In genomic region chr17:28928061-28928460, GRCh38 we compare ENCODE assay signal across 12 cellular contexts. TPM values are rescaled to one million over a fixed set of nuclear protein-coding genes. Genes with fewer than 3 reads are reported as not detected.
DNase-seq lines count a peak whose midpoint lies in the region; ATAC-seq and TF ChIP-seq lines count a peak whose summit lies in the region.
"Had no signal": no experiment of that assay in that cellular context is flagged by ENCODE, and none has a peak within 500 bp of the region (broad histone marks: within the 10 kb centered on the region; RNA-seq: fewer than 3 reads in every experiment).

No MANE protein-coding gene starts in this region.

- peaks cover 47 to 92% of the 10 kb centered on the region in 2 experiments for H3K79me1 ChIP-seq in IMR-90 (ENCODE audit: low read depth in 1 of 2, low read length in 2 of 2)

- H3K4ac ChIP-seq in IMR-90 (ENCODE audit: low read depth, low read length), result no peak overlapping the region

- ATAC-seq in IMR-90 (ENCODE audit: low read depth), result no peak
- ATAC-seq in activated CD8-positive, alpha-beta T cell treated with anti-CD3 and anti-CD28 coated beads for 36 hours, result peak; percentile 78
- ATAC-seq in foreskin keratinocyte, result peak; percentile 35
- ATAC-seq in HG03045 (IDR thresholded peaks at IDR 0.05; ENCODE audit: unreplicated experiment), result no peak
- ATAC-seq: body of pancreas had no signal

- no peak overlapping the region for H2BK120ac ChIP-seq in IMR-90 (ENCODE audit: low read depth, low read length)

- H3K23ac ChIP-seq in IMR-90 (ENCODE audit: low read depth, low read length), result no peak overlapping the region

- H4K91ac ChIP-seq in IMR-90 (ENCODE audit: insufficient read depth, low read depth, low read length), result no peak overlapping the region

- H2BK15ac ChIP-seq in IMR-90 (ENCODE audit: low read depth, low read length), result no peak overlapping the region

- H3K27me3 ChIP-seq in BLaER1 treated with 17β-estradiol and CSF1 and Interleukin-3, amounts not matched to agents 10 nM and 100 nM, result no peaks in the 10 kb centered on the region
- no peaks in the 10 kb centered on the region for H3K27me3 ChIP-seq in IMR-90 (ENCODE audit: control insufficient read depth, insufficient read depth, low read length)
- no peaks in the 10 kb centered on the region for H3K27me3 ChIP-seq in foreskin keratinocyte
- H3K27me3 ChIP-seq: body of pancreas had no signal

- peaks cover 7% of the 10 kb centered on the region for H3K9me3 Mint-ChIP-seq in activated CD8-positive, alpha-beta T cell treated with anti-CD3 and anti-CD28 coated beads for 36 hours

- H2AK5ac ChIP-seq in IMR-90 (ENCODE audit: low read depth, low read length), result no peak overlapping the region

- H4K8ac ChIP-seq in IMR-90 (ENCODE audit: low read depth in 2 of 2, low read length in 2 of 2), result no peak overlapping the region

- H3K36me3 Mint-ChIP-seq in activated CD8-positive, alpha-beta T cell treated with anti-CD3 and anti-CD28 coated beads for 36 hours (ENCODE audit: low read depth), result peaks cover 73% of the 10 kb centered on the region

- 100% methylated on average over 1 of the region's 2 CpGs; no CpG with 5 or more reads in 1 of the 2 experiments for WGBS in IMR-90 (ENCODE audit: extremely low coverage in 2 of 2, insufficient read length in 1 of 2), 2 experiments

- no peak overlapping the region for H3K18ac ChIP-seq in IMR-90 (ENCODE audit: low read depth, low read length)

- no peak overlapping the region for H2AFZ ChIP-seq in IMR-90 (replicated peaks; ENCODE audit: low read length, poor library complexity)

- DNase-seq in IMR-90 (peak; percentile 48), foreskin keratinocyte (no peak), superior temporal gyrus (ENCODE audit: extremely low spot score) (no peak), NCI-H187 (lab: John Stamatoyannopoulos, UW) (no peak), G401 (ENCODE audit: low spot score) (no peak)
- peak; percentile 66 for DNase-seq in activated CD8-positive, alpha-beta T cell treated with anti-CD3 and anti-CD28 coated beads for 36 hours
- DNase-seq: body of pancreas, NCI-H2081 treated with DMSO at 0.1 percent for 48 hours, small intestine had no signal

- H3K4me3 Mint-ChIP-seq in activated CD8-positive, alpha-beta T cell treated with anti-CD3 and anti-CD28 coated beads for 36 hours, result no peak overlapping the region

- H3K14ac ChIP-seq in IMR-90 (replicated peaks; ENCODE audit: low read depth, low read length), result no peak overlapping the region

- no peak overlapping the region for H2BK5ac ChIP-seq in IMR-90 (ENCODE audit: low read depth, low read length, poor library complexity, severe bottlenecking)

- CTCF ChIA-PET in IMR-90 (lab: Yijun Ruan, JAX), result interaction anchor here (1.4 kb wide), 1 partner anchor 201 kb away, joined by 3 read pairs; no protein-coding TSS in a partner anchor
- CTCF ChIA-PET in activated CD8-positive, alpha-beta T cell treated with anti-CD3 and anti-CD28 coated beads for 36 hours (lab: Charles Lee), result interaction anchor here (0.6 to 4.5 kb wide), 9 partner anchors 10 to 201 kb away, joined by 3 to 28 read pairs (median 10); partner anchors contain the start of gene TLCD1

- in situ Hi-C loops in IMR-90 (cut with MboI; ENCODE audit: low sequenced_read_pairs), result no loop called here
- in situ Hi-C loops in G401 (cut with HindIII; ENCODE audit: low sequenced_read_pairs), result no loop called here

- H3K4me2 ChIP-seq in BLaER1 treated with 17β-estradiol and CSF1 and Interleukin-3, amounts not matched to agents 10 nM and 100 nM, result peak overlapping the region in 10 of 11 experiments; percentile 74 to 97 (median 86); a peak in 18 of 22 replicates
- H3K4me2 ChIP-seq in IMR-90 (ENCODE audit: low read depth, low read length), result no peak overlapping the region

- H3K36me3 ChIP-seq in BLaER1 treated with 17β-estradiol and CSF1 and Interleukin-3, amounts not matched to agents 10 nM and 100 nM, result peaks cover 62 to 92% (median 83%) of the 10 kb centered on the region in 11 experiments
- peaks cover 15% of the 10 kb centered on the region for H3K36me3 ChIP-seq in IMR-90 (ENCODE audit: control insufficient read depth, insufficient read depth, low read length)

- no peak overlapping the region for H2AK9ac ChIP-seq in IMR-90 (replicated peaks; ENCODE audit: low read depth, low read length, poor library complexity)

- peaks cover 13 to 96% (median 38%) of the 10 kb centered on the region in 11 experiments; a peak in 20 of 22 replicates for H4K20me1 ChIP-seq in BLaER1 treated with 17β-estradiol and CSF1 and Interleukin-3, amounts not matched to agents 10 nM and 100 nM
- peaks cover 89% of the 10 kb centered on the region for H4K20me1 ChIP-seq in IMR-90 (ENCODE audit: insufficient read depth, low read length)

- dilution Hi-C loops in IMR-90 (cut with HindIII; ENCODE audit: low sequenced_read_pairs, unreplicated experiment), result no loop called here

- peaks cover 48 to 93% (median 70%) of the 10 kb centered on the region in 10 experiments for H3K4me1 ChIP-seq in BLaER1 treated with 17β-estradiol and CSF1 and Interleukin-3, amounts not matched to agents 10 nM and 100 nM
- peaks cover 14% of the 10 kb centered on the region for H3K4me1 ChIP-seq in IMR-90 (ENCODE audit: control insufficient read depth, insufficient read depth, low read length)
- H3K4me1 ChIP-seq in foreskin keratinocyte, result peaks cover 12% of the 10 kb centered on the region

- intact Hi-C loops in IMR-90 (cut with micrococcal nuclease), result no loop called here
- intact Hi-C loops in activated CD8-positive, alpha-beta T cell treated with anti-CD3 and anti-CD28 coated beads for 36 hours (cut with micrococcal nuclease), result no loop called here

- peak overlapping the region; percentile 62 for H3K27ac Mint-ChIP-seq in activated CD8-positive, alpha-beta T cell treated with anti-CD3 and anti-CD28 coated beads for 36 hours

- BruUV-seq in IMR-90 (replicated peaks; lab: Mats Ljungman, UMichigan), result no TSS peak

- POLR2A ChIA-PET in IMR-90 (lab: Charles Lee; ENCODE audit: unreplicated experiment), result no interaction called here
- POLR2A ChIA-PET in activated CD8-positive, alpha-beta T cell treated with anti-CD3 and anti-CD28 coated beads for 36 hours (lab: Charles Lee), result interaction anchor here (0.6 to 4.8 kb wide), 5 partner anchors 8 to 833 kb away, joined by 3 to 19 read pairs (median 6); no protein-coding TSS in a partner anchor

- H3K9me1 ChIP-seq in IMR-90 (ENCODE audit: insufficient read depth, low read length), result peaks cover 27% of the 10 kb centered on the region

- H3K4me3 ChIP-seq in BLaER1 treated with 17β-estradiol and CSF1 and Interleukin-3, amounts not matched to agents 10 nM and 100 nM, result no peak overlapping the region
- no peak overlapping the region for H3K4me3 ChIP-seq in IMR-90 (ENCODE audit: insufficient read depth, low read depth, low read length)
- H3K4me3 ChIP-seq: body of pancreas, thoracic aorta had no signal

- H4K5ac ChIP-seq in IMR-90 (ENCODE audit: low read depth, low read length), result no peak overlapping the region

- no peak overlapping the region for H3K56ac ChIP-seq in IMR-90 (ENCODE audit: extremely low read depth, insufficient read depth, low read length)

- H3K27ac ChIP-seq in BLaER1 treated with 17β-estradiol and CSF1 and Interleukin-3, amounts not matched to agents 10 nM and 100 nM, result peak overlapping the region in 10 of 11 experiments; percentile 76 to 92 (median 86); a peak in 18 of 22 replicates
- H3K27ac ChIP-seq in IMR-90 (ENCODE audit: insufficient read depth, low read length) (no peak overlapping the region), foreskin keratinocyte (no peak overlapping the region)
- H3K27ac ChIP-seq: body of pancreas, thoracic aorta had no signal

- no peaks in the 10 kb centered on the region for H3K27me3 Mint-ChIP-seq in activated CD8-positive, alpha-beta T cell treated with anti-CD3 and anti-CD28 coated beads for 36 hours

- peaks cover 63% of the 10 kb centered on the region for H3K4me1 Mint-ChIP-seq in activated CD8-positive, alpha-beta T cell treated with anti-CD3 and anti-CD28 coated beads for 36 hours (ENCODE audit: low read depth)

- TF ChIP-seq CTCF in IMR-90 (conservative IDR thresholded peaks at IDR 0.05; ENCODE audit: low read depth, low read length) (no peak), foreskin keratinocyte (conservative IDR thresholded peaks at IDR 0.05) (no peak)
- TF ChIP-seq CTCF in activated CD8-positive, alpha-beta T cell treated with anti-CD3 and anti-CD28 coated beads for 36 hours (IDR thresholded peaks at IDR 0.05), result no peak

- H2BK20ac ChIP-seq in IMR-90 (ENCODE audit: low read depth, low read length), result no peak overlapping the region; the same call in 1 of the 2 replicates

- no peak for TF ChIP-seq POLR2A in IMR-90 (IDR thresholded peaks at IDR 0.05; ENCODE audit: low read depth, low read length)

- H3K9ac ChIP-seq in BLaER1 treated with 17β-estradiol and CSF1 and Interleukin-3, amounts not matched to agents 10 nM and 100 nM, result no peak overlapping the region
- no peak overlapping the region for H3K9ac ChIP-seq in IMR-90 (ENCODE audit: low read depth, low read length)

- peaks cover 0 to 27% (median 14%) of the 10 kb centered on the region in 11 experiments; a peak in 19 of 22 replicates for H3K9me3 ChIP-seq in BLaER1 treated with 17β-estradiol and CSF1 and Interleukin-3, amounts not matched to agents 10 nM and 100 nM (replicated peaks in 1 of 11)
- H3K9me3 ChIP-seq in IMR-90 (ENCODE audit: control insufficient read depth, insufficient read depth, low read length), result peaks cover 8% of the 10 kb centered on the region
- H3K9me3 ChIP-seq: body of pancreas, thoracic aorta had no signal

- no peak for TF ChIP-seq RAD21 in IMR-90 (IDR thresholded peaks at IDR 0.05; ENCODE audit: low read length)

RNA-seq across cellular contexts. Expression of gene PHF12, which starts 23.3 kb away (rescaled TPM):
- total RNA-seq in IMR-90 (2012; rRNA removed), result 25.6 and 26.7 TPM in 2 replicates
- polyA plus RNA-seq in IMR-90 (2012; rRNA removed), result 24.4 and 28.9 TPM in 2 replicates
- polyA plus RNA-seq in IMR-90 (2012; cell fraction: cytosol; rRNA removed), result 27.1 and 31.6 TPM in 2 replicates
- polyA plus RNA-seq in IMR-90 (2012; cell fraction: nucleus; rRNA removed; ENCODE audit: low replicate concordance), result 46.7 and 79.8 TPM in 2 replicates
- 10 to 100 TPM; 45.7 to 52.6 TPM for total RNA-seq in activated CD8-positive, alpha-beta T cell treated with anti-CD3 and anti-CD28 coated beads for 36 hours
- total RNA-seq in foreskin keratinocyte, result 19.4 and 23.5 TPM in 2 replicates
- polyA plus RNA-seq in foreskin keratinocyte, result 9.7 and 12.0 TPM in 2 replicates
- 26.8 and 48.5 TPM in 2 replicates for total RNA-seq in G401 (2014; rRNA removed; shearing (Covaris generic))

RNA-seq across cellular contexts. Expression of gene DHRS13, which starts 25.2 kb away (rescaled TPM):
- total RNA-seq in IMR-90 (2012; rRNA removed) (2.7 and 2.8 TPM in 2 replicates), foreskin keratinocyte (8.0 and 10.9 TPM in 2 replicates)
- polyA plus RNA-seq in IMR-90 (2012; rRNA removed) (3.9 and 4.1 TPM in 2 replicates), foreskin keratinocyte (8.0 and 11.5 TPM in 2 replicates)
- 3.7 and 5.3 TPM in 2 replicates for polyA plus RNA-seq in IMR-90 (2012; cell fraction: cytosol; rRNA removed)
- polyA plus RNA-seq in IMR-90 (2012; cell fraction: nucleus; rRNA removed; ENCODE audit: low replicate concordance), result 3.0 and 3.2 TPM in 2 replicates
- total RNA-seq in activated CD8-positive, alpha-beta T cell treated with anti-CD3 and anti-CD28 coated beads for 36 hours, result 10 to 100 TPM; 37.3 to 38.2 TPM
- total RNA-seq in G401 (2014; rRNA removed; shearing (Covaris generic)), result 24.7 and 30.9 TPM in 2 replicates

RNA-seq across cellular contexts. Expression of gene FLOT2, which starts 30.5 kb away (rescaled TPM):
- total RNA-seq in IMR-90 (2012; rRNA removed) (19.7 and 31.1 TPM in 2 replicates), foreskin keratinocyte (81.8 and 83.2 TPM in 2 replicates)
- polyA plus RNA-seq in IMR-90 (2012; rRNA removed) (60.1 and 67.9 TPM in 2 replicates), foreskin keratinocyte (69.1 and 71.9 TPM in 2 replicates)
- 52.9 and 71.4 TPM in 2 replicates for polyA plus RNA-seq in IMR-90 (2012; cell fraction: cytosol; rRNA removed)
- polyA plus RNA-seq in IMR-90 (2012; cell fraction: nucleus; rRNA removed; ENCODE audit: low replicate concordance), result 61.2 and 61.8 TPM in 2 replicates
- total RNA-seq in activated CD8-positive, alpha-beta T cell treated with anti-CD3 and anti-CD28 coated beads for 36 hours, result 10 to 100 TPM; 59.7 to 60.1 TPM
- total RNA-seq in G401 (2014; rRNA removed; shearing (Covaris generic)), result 57.5 and 59.7 TPM in 2 replicates

Comparison
In these comparisons a context has a peak if more than half of its experiments do, and no peak if none do; other contexts are left out.
1. H3K27ac ChIP-seq: peak in BLaER1 treated with 17β-estradiol and CSF1 and Interleukin-3, amounts not matched to agents 10 nM and 100 nM (10 of 11); none in IMR-90 (single experiment) and foreskin keratinocyte (single experiment).
2. ATAC-seq: peak in activated CD8-positive, alpha-beta T cell treated with anti-CD3 and anti-CD28 coated beads for 36 hours (single experiment) and foreskin keratinocyte (single experiment); none in IMR-90 (single experiment) and HG03045 (single experiment).
3. DNase-seq: peak in IMR-90 (single experiment) and activated CD8-positive, alpha-beta T cell treated with anti-CD3 and anti-CD28 coated beads for 36 hours (single experiment); none in foreskin keratinocyte (0 of 2), superior temporal gyrus (single experiment), NCI-H187 (0 of 2) and G401 (single experiment).